In genomic region chr9:121178676-121179372, GRCh38 we compare ENCODE assay signal across 24 cellular contexts. TPM values are rescaled to one million over a fixed set of nuclear protein-coding genes. Genes with fewer than 3 reads are reported as not detected.
DNase-seq lines count a peak whose midpoint lies in the region; ATAC-seq and TF ChIP-seq lines count a peak whose summit lies in the region.
"Had no signal": no experiment of that assay in that cellular context is flagged by ENCODE, and none has a peak within 500 bp of the region (broad histone marks: within the 10 kb centered on the region; RNA-seq: fewer than 3 reads in every experiment).

No MANE protein-coding gene starts in this region.

- H3K79me2 ChIP-seq in SK-N-SH (ENCODE audit: insufficient read depth): peaks cover 60% of the 10 kb centered on the region

- CTCF ChIA-PET in SK-N-SH (lab: Yijun Ruan, JAX): interaction anchor here (0.7 to 1.2 kb wide), 3 partner anchors 10 to 426 kb away, joined by 3 read pairs; no protein-coding TSS in a partner anchor

- peaks cover 20% of the 10 kb centered on the region for H3K4me1 Mint-ChIP-seq in activated naive CD8-positive, alpha-beta T cell treated with anti-CD3 and anti-CD28 coated beads, Interleukin-2, amount 50 U/mL, for 24 hours

- ATAC-seq in heart right ventricle (no peak), right lobe of liver (peak; percentile 72 to 85 (median 76)), GM21576 (IDR thresholded peaks at IDR 0.05; ENCODE audit: unreplicated experiment) (no peak)
- no peak for ATAC-seq in activated naive CD8-positive, alpha-beta T cell treated with anti-CD3 and anti-CD28 coated beads, Interleukin-2, amount 50 U/mL, for 24 hours

- H3K36me3 ChIP-seq in cardiac muscle cell: peaks cover 46% of the 10 kb centered on the region
- H3K36me3 ChIP-seq in heart right ventricle: peaks cover 0 to 100% (median 20%) of the 10 kb centered on the region in 9 donors
- peaks cover 0 to 7% (median 1%) of the 10 kb centered on the region in 4 donors for H3K36me3 ChIP-seq in right lobe of liver
- H3K36me3 ChIP-seq in SK-N-SH (replicated peaks in 1 of 2; ENCODE audit: control insufficient read depth in 1 of 2, insufficient read depth in 2 of 2, low read length in 1 of 2): peaks cover 74 to 83% of the 10 kb centered on the region in 2 experiments

- peak overlapping the region; percentile 19 for H3K27ac Mint-ChIP-seq in activated naive CD8-positive, alpha-beta T cell treated with anti-CD3 and anti-CD28 coated beads, Interleukin-2, amount 50 U/mL, for 24 hours

- H3K4me3 ChIP-seq in cardiac muscle cell (no peak overlapping the region), heart right ventricle (no peak overlapping the region), right lobe of liver (peak overlapping the region in 2 of 3 donors; percentile 2 to 12), SK-N-SH (ENCODE audit: low read depth in 2 of 2, low read length in 1 of 2) (no peak overlapping the region)
- H3K4me3 ChIP-seq: dorsolateral prefrontal cortex, esophagus squamous epithelium, sigmoid colon had no signal

- H3K36me3 Mint-ChIP-seq in activated naive CD8-positive, alpha-beta T cell treated with anti-CD3 and anti-CD28 coated beads, Interleukin-2, amount 50 U/mL, for 24 hours (ENCODE audit: low read depth): peaks cover 66% of the 10 kb centered on the region

- no peaks in the 10 kb centered on the region for H3K9me3 Mint-ChIP-seq in activated naive CD8-positive, alpha-beta T cell treated with anti-CD3 and anti-CD28 coated beads, Interleukin-2, amount 50 U/mL, for 24 hours

- DNase-seq in cardiac muscle cell (ENCODE audit: low read depth in 1 of 2, low spot score in 1 of 2) (no peak), heart right ventricle (no peak), right lobe of liver (peak; percentile 56 to 73 (median 69)), AG08396 (ENCODE audit: low spot score) (no peak), SK-N-SH (no peak), T-helper 2 cell (no peak)
- DNase-seq in activated naive CD8-positive, alpha-beta T cell treated with anti-CD3 and anti-CD28 coated beads, Interleukin-2, amount 50 U/mL, for 24 hours: no peak
- DNase-seq: activated CD4-positive, CD25-positive, alpha-beta regulatory T cell treated with anti-CD3 and anti-CD28 coated beads, Interleukin-2, amount 50 U/mL, for 72 hours; activated CD8-positive, alpha-beta memory T cell treated with anti-CD3 and anti-CD28 coated beads, Interleukin-2, amount 50 U/mL, for 48 hours; AML-193; DMS 273 treated with DMSO at 0.1 percent for 48 hours; dorsolateral prefrontal cortex; esophagus squamous epithelium; glutamatergic neuron; H7; KG1; NCI-H1105; NCI-H2107; OCI-M1; SHP77 treated with DMSO at 0.1 percent for 48 hours; sigmoid colon; stimulated activated CD4-positive, alpha-beta T cell treated with anti-CD3 and anti-CD28 coated beads, Interleukin-1b, Interleukin-23, amount 100 ng/mL, for 48 hours; T1000 had no signal

- H3K27me3 ChIP-seq in cardiac muscle cell (no peaks in the 10 kb centered on the region), heart right ventricle (no peaks in the 10 kb centered on the region), right lobe of liver (no peaks in the 10 kb centered on the region), SK-N-SH (ENCODE audit: insufficient read depth) (no peaks in the 10 kb centered on the region)
- H3K27me3 ChIP-seq: dorsolateral prefrontal cortex, esophagus squamous epithelium, sigmoid colon had no signal

- H3K9me3 ChIP-seq in cardiac muscle cell (ENCODE audit: low read depth): no peaks in the 10 kb centered on the region
- no peaks in the 10 kb centered on the region for H3K9me3 ChIP-seq in heart right ventricle
- no peaks in the 10 kb centered on the region for H3K9me3 ChIP-seq in right lobe of liver
- no peaks in the 10 kb centered on the region for H3K9me3 ChIP-seq in SK-N-SH
- H3K9me3 ChIP-seq: esophagus squamous epithelium, sigmoid colon had no signal

- no peak overlapping the region for H3K9ac ChIP-seq in SK-N-SH

- TF ChIP-seq CTCF in cardiac muscle cell (IDR thresholded peaks at IDR 0.05; ENCODE audit: low read depth, low read length) (no peak), heart right ventricle (IDR thresholded peaks at IDR 0.05) (no peak), right lobe of liver (IDR thresholded peaks at IDR 0.05) (no peak), SK-N-SH (IDR thresholded peaks at IDR 0.05) (no peak)

- peaks cover 14% of the 10 kb centered on the region for H3K4me1 ChIP-seq in cardiac muscle cell (ENCODE audit: low read depth)
- H3K4me1 ChIP-seq in heart right ventricle: peaks cover 0 to 37% (median 19%) of the 10 kb centered on the region in 9 donors
- H3K4me1 ChIP-seq in right lobe of liver: peaks cover 0 to 58% (median 25%) of the 10 kb centered on the region in 4 donors
- peaks cover 0 to 6% of the 10 kb centered on the region in 2 experiments; a peak in 1 of 4 replicates for H3K4me1 ChIP-seq in SK-N-SH (ENCODE audit: control insufficient read depth in 1 of 2, insufficient read depth in 2 of 2, low read depth in 1 of 2, low read length in 1 of 2)

- no peaks in the 10 kb centered on the region for H3K9me2 ChIP-seq in SK-N-SH

- H3K4me2 ChIP-seq in SK-N-SH: no peak overlapping the region

- WGBS in heart right ventricle, 2 donors: 91 to 93% methylated on average over 6 of the region's 6 CpGs
- WGBS in right lobe of liver (ENCODE audit: insufficient coverage, low coverage, low lambda C conversion rate, missing lambda C conversion rate): 33% methylated on average over 6 of the region's 6 CpGs
- 88% methylated on average over 6 of the region's 6 CpGs for WGBS in SK-N-SH (ENCODE audit: low lambda C conversion rate)

- POLR2A ChIA-PET in SK-N-SH (lab: Yijun Ruan, JAX): no interaction called here

- no peak for TF ChIP-seq POLR2A in right lobe of liver (IDR thresholded peaks at IDR 0.05)

- H4K20me1 ChIP-seq in SK-N-SH (ENCODE audit: insufficient read depth): peaks cover 13% of the 10 kb centered on the region; the same call in 1 of the 2 replicates

- peak overlapping the region; percentile 22 for H3K27ac ChIP-seq in cardiac muscle cell
- H3K27ac ChIP-seq in heart right ventricle: no peak overlapping the region
- peak overlapping the region; percentile 51 to 85 (median 66) for H3K27ac ChIP-seq in right lobe of liver
- no peak overlapping the region; a peak in 1 of 4 replicates for H3K27ac ChIP-seq in SK-N-SH (ENCODE audit: low read depth in 2 of 2, low read length in 1 of 2)
- H3K27ac ChIP-seq: esophagus squamous epithelium, sigmoid colon had no signal

- peaks cover 3% of the 10 kb centered on the region for H3F3A ChIP-seq in SK-N-SH (replicated peaks; ENCODE audit: insufficient read depth)

- intact Hi-C loops in heart right ventricle (cut with DNase I) (no loop called here), right lobe of liver (cut with DNase I) (no loop called here)

- no peak for TF ChIP-seq RAD21 in SK-N-SH (IDR thresholded peaks at IDR 0.05; ENCODE audit: low read length)

- no peaks in the 10 kb centered on the region for H3K27me3 Mint-ChIP-seq in activated naive CD8-positive, alpha-beta T cell treated with anti-CD3 and anti-CD28 coated beads, Interleukin-2, amount 50 U/mL, for 24 hours

- no peak overlapping the region for H2AFZ ChIP-seq in SK-N-SH (ENCODE audit: low read depth)

- no peak overlapping the region for H3K4me3 Mint-ChIP-seq in activated naive CD8-positive, alpha-beta T cell treated with anti-CD3 and anti-CD28 coated beads, Interleukin-2, amount 50 U/mL, for 24 hours

- no peak for TF ChIP-seq EP300 in SK-N-SH (IDR thresholded peaks at IDR 0.05; ENCODE audit: borderline replicate concordance in 1 of 2, low read depth in 1 of 2, low read length in 1 of 2)

TF ChIP-seq in SK-N-SH, 30 proteins besides CTCF, POLR2A, EP300 and RAD21 (continues in another document):
- TF ChIP-seq USF2 (IDR thresholded peaks at IDR 0.05; ENCODE audit: borderline replicate concordance, low read depth, low read length): no peak
- TF ChIP-seq MAX (IDR thresholded peaks at IDR 0.05; ENCODE audit: low read depth): no peak
- no peak for TF ChIP-seq PBX3 (IDR thresholded peaks at IDR 0.05)
- no peak for TF ChIP-seq FOXJ3 (CRISPR knock-in tag; IDR thresholded peaks at IDR 0.05)
- no peak for TF ChIP-seq IRF3 (IDR thresholded peaks at IDR 0.05; ENCODE audit: low read depth, low read length)
- no peak for TF ChIP-seq GATA2 (CRISPR knock-in tag; IDR thresholded peaks at IDR 0.05)
- TF ChIP-seq SMC3 (IDR thresholded peaks at IDR 0.05; ENCODE audit: low read depth, low read length): no peak

RNA-seq across cellular contexts. Expression of gene RAB14, which starts 22.8 kb away (rescaled TPM):
- total RNA-seq in cardiac muscle cell (16.5 and 17.4 TPM in 2 replicates), heart right ventricle (10 to 100 TPM; 45.4 to 60.7 (median 52.1) TPM), right lobe of liver (10 to 100 TPM; 29.0 to 65.1 (median 53.5) TPM)
- polyA plus RNA-seq in cardiac muscle cell (54.2 and 68.0 TPM in 2 replicates), heart right ventricle (10 to 100 TPM; 17.6 to 24.1 TPM), SK-N-SH (2012; rRNA removed) (12.9 and 17.4 TPM in 2 replicates)
- 28.6 and 33.1 TPM in 2 replicates for polyA plus RNA-seq in SK-N-SH (2012; cell fraction: cytosol; rRNA removed)
- 8.8 and 19.2 TPM in 2 replicates for polyA plus RNA-seq in SK-N-SH (2012; cell fraction: nucleus; rRNA removed)

Comparison
In these comparisons a context has a peak if more than half of its experiments do, and no peak if none do; other contexts are left out.
1. H3K27ac ChIP-seq: peak in cardiac muscle cell (single experiment) and right lobe of liver (3 of 3); none in heart right ventricle (0 of 10) and SK-N-SH (0 of 2).
2. DNase-seq: peak in right lobe of liver (3 of 3); none in cardiac muscle cell (0 of 2), heart right ventricle (0 of 2), activated naive CD8-positive, alpha-beta T cell treated with anti-CD3 and anti-CD28 coated beads, Interleukin-2, amount 50 U/mL, for 24 hours (single experiment), AG08396 (single experiment), SK-N-SH (single experiment) and T-helper 2 cell (0 of 5).
3. H3K4me3 ChIP-seq: peak in right lobe of liver (2 of 3); none in cardiac muscle cell (single experiment), heart right ventricle (0 of 10) and SK-N-SH (0 of 2).
4. ATAC-seq: peak in right lobe of liver (4 of 4); none in heart right ventricle (0 of 8), activated naive CD8-positive, alpha-beta T cell treated with anti-CD3 and anti-CD28 coated beads, Interleukin-2, amount 50 U/mL, for 24 hours (single experiment) and GM21576 (single experiment).